ENCODE assay signal across 18 cellular contexts in the genomic region with DNA sequence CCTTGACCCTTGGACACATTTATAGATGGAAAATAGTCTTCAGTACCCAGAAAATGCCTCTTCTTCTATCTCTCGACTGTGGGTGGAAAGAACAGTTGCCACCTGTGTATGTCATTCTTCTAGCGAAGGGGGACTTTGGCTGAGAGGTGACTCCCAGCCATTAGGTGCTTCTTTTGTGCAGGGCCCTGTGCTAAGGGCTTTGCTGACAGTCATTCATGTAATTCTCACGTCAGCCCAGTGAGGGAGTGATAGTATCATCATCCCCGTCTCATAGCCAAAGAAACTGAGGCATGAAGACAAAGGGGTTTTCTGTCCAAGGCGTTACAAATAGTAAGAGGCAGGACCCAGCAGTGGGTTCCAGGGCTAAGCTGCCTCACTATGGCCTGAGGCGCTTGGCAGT.
"Had no signal": no experiment of that assay in that cellular context is flagged by ENCODE, and none has a peak within 500 bp of the region (broad histone marks: within the 10 kb centered on the region; RNA-seq: fewer than 3 reads in every experiment).

No MANE protein-coding gene starts in this region.

- H3K27me3 Mint-ChIP-seq: naive B cell; stimulated activated naive B cell treated with anti-CD40 and anti-IgM and Interleukin-4, amounts not matched to agents 10 μg/mL and 1 μg/mL and 100 μg/mL, for 72 hours had no signal

- DNase-seq: colonic mucosa; dermis blood vessel endothelial cell; heart left ventricle; hippocampal formation; left colon; left ventricle myocardium superior; mesenchymal stem cell; naive B cell; psoas muscle; retina; right lobe of liver; stimulated activated CD4-positive, alpha-beta T cell treated with anti-CD3 and anti-CD28 coated beads, Interleukin-4, amount 100 ng/mL, for 1 hour; stimulated activated CD8-positive, alpha-beta memory T cell treated with anti-CD3 and anti-CD28 coated beads, Interleukin-4, amount 100 ng/mL, for 48 hours; stimulated activated naive B cell treated with anti-CD40 and anti-IgM and Interleukin-4, amounts not matched to agents 10 μg/mL and 1 μg/mL and 100 μg/mL, for 72 hours; trophoblast cell had no signal

- H3K27me3 ChIP-seq: colonic mucosa, heart left ventricle, right lobe of liver had no signal

- ATAC-seq: esophagus mucosa; heart left ventricle; left colon; left ventricle myocardium superior; psoas muscle; right lobe of liver; stimulated activated naive B cell treated with anti-CD40 and anti-IgM and Interleukin-4, amounts not matched to agents 10 μg/mL and 1 μg/mL and 100 μg/mL, for 72 hours had no signal

- H3K4me3 Mint-ChIP-seq: naive B cell; stimulated activated naive B cell treated with anti-CD40 and anti-IgM and Interleukin-4, amounts not matched to agents 10 μg/mL and 1 μg/mL and 100 μg/mL, for 72 hours had no signal

- H3K4me3 ChIP-seq: colonic mucosa, heart left ventricle, lung, psoas muscle, right lobe of liver had no signal

- H3K4me1 ChIP-seq: colonic mucosa had no signal

- H3K27ac ChIP-seq: colonic mucosa, heart left ventricle, neutrophil, right lobe of liver had no signal

- H3K27ac Mint-ChIP-seq: stimulated activated naive B cell treated with anti-CD40 and anti-IgM and Interleukin-4, amounts not matched to agents 10 μg/mL and 1 μg/mL and 100 μg/mL, for 72 hours had no signal

- H3K36me3 ChIP-seq: colonic mucosa, neutrophil, right lobe of liver had no signal

- H3K9me3 ChIP-seq: colonic mucosa, heart left ventricle, neutrophil, psoas muscle, right lobe of liver had no signal
